Comparison of ENCODE assay signal across 8 cellular contexts in the genomic region with DNA sequence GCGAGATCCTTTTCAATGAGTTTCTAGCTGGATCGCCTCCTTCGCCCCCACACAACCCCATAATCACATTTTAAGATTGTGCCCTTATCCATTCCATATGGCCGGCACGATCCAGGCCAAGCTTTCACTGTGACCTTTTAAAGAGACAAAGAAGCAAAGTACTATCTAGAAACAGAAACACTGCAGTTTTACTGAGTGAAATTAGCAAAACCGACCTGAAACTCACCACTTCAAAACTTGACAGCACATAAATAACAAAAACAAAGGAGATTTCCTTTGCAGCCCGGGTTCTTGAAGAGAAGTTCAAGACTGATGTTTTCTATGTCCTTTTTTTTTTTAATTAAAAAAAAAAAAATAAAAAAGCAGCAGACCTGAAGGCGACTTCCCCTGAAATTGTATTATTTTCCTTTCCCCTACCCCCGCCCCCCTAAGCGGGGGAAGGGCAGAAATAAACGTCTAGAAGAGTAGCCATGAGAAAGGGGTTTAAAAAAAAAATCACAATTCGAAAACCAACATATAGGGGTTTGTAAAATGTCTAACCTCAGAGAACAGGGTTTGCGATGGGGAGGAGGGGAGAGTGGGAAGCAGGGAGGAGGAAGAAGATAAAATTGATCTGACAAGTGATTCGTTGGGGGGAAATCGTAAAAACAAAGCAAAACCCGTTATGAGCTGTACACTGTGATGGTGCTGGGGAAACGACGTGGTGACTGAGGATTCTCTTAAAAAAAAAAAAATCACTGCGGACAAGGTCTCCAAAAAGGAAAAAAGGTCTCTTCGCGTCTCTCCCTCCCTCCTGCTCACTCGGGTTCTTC. TPM values are rescaled to one million over a fixed set of nuclear protein-coding genes. Genes with fewer than 3 reads are reported as not detected.
DNase-seq lines count a peak whose midpoint lies in the region; ATAC-seq and TF ChIP-seq lines count a peak whose summit lies in the region.

No MANE protein-coding gene starts in this region.

- H3F3A ChIP-seq in neural progenitor cell (ENCODE audit: low read depth), result peaks cover 22% of the 10 kb centered on the region

- H3K4me1 ChIP-seq in A673 (ENCODE audit: insufficient read depth, low read length, poor library complexity, severe bottlenecking), result peaks cover 4% of the 10 kb centered on the region
- peaks cover 14% of the 10 kb centered on the region for H3K4me1 ChIP-seq in neural progenitor cell

- H3K4me1 Mint-ChIP-seq in activated naive CD4-positive, alpha-beta T cell treated with anti-CD3 and anti-CD28 coated beads for 36 hours (ENCODE audit: low read depth), result peaks cover 76% of the 10 kb centered on the region
- peaks cover 15% of the 10 kb centered on the region for H3K4me1 Mint-ChIP-seq in neural progenitor cell

- no peaks in the 10 kb centered on the region for H3K9me3 Mint-ChIP-seq in activated naive CD4-positive, alpha-beta T cell treated with anti-CD3 and anti-CD28 coated beads for 36 hours
- H3K9me3 Mint-ChIP-seq in neural progenitor cell, result no peaks in the 10 kb centered on the region

- peaks cover 7% of the 10 kb centered on the region for H4K20me1 ChIP-seq in neural progenitor cell (ENCODE audit: low read depth)

- TF ChIP-seq CTCF in A673 (conservative IDR thresholded peaks at IDR 0.05; ENCODE audit: low read depth, low read length), result no peak
- no peak for TF ChIP-seq CTCF in GM13977 (IDR thresholded peaks at IDR 0.05; ENCODE audit: extremely low read depth, insufficient read depth, missing control alignments)
- TF ChIP-seq CTCF in neural progenitor cell (IDR thresholded peaks at IDR 0.05), result no peak

- no peaks in the 10 kb centered on the region for H3K36me3 ChIP-seq in A673 (ENCODE audit: insufficient read depth, low read length, poor library complexity, severe bottlenecking)
- no peaks in the 10 kb centered on the region for H3K36me3 ChIP-seq in neural progenitor cell

- peaks cover 22% of the 10 kb centered on the region for H3K79me2 ChIP-seq in neural progenitor cell (ENCODE audit: low read depth)

- peak overlapping the region; percentile 86 for H3K4me3 Mint-ChIP-seq in activated naive CD4-positive, alpha-beta T cell treated with anti-CD3 and anti-CD28 coated beads for 36 hours
- H3K4me3 Mint-ChIP-seq in neural progenitor cell, result peak overlapping the region; percentile 93

- in situ Hi-C loops in GM13977 (cut with MboI; ENCODE audit: low pct_unique_long_range_greater_than_20kb, low sequenced_read_pairs, unreplicated experiment), result no loop called here

- ATAC-seq in HG02840 (IDR thresholded peaks at IDR 0.05; ENCODE audit: low FRiP score, unreplicated experiment), result peak; percentile 86

- H3K9ac ChIP-seq in neural progenitor cell, result peak overlapping the region; percentile 14

- CTCF ChIA-PET in A673 (lab: Charles Lee), result no interaction called here
- CTCF ChIA-PET in activated naive CD4-positive, alpha-beta T cell treated with anti-CD3 and anti-CD28 coated beads for 36 hours (lab: Charles Lee), result interaction anchor here (0.7 kb wide), 1 partner anchor 176 kb away, joined by 3 read pairs; no protein-coding TSS in a partner anchor

- H3K4me3 ChIP-seq in A673 (ENCODE audit: low read depth, low read length, poor library complexity, severe bottlenecking), result peak overlapping the region; percentile 73
- H3K4me3 ChIP-seq in neural progenitor cell, result peak overlapping the region; percentile 95

- POLR2A ChIA-PET in A673 (lab: Charles Lee; ENCODE audit: low non-redundant PET), result no interaction called here

- no peaks in the 10 kb centered on the region for H3K9me3 ChIP-seq in A673 (ENCODE audit: low read depth, low read length, poor library complexity, severe bottlenecking)
- H3K9me3 ChIP-seq in neural progenitor cell (ENCODE audit: low read depth), result no peaks in the 10 kb centered on the region

- intact Hi-C loops in A673 (cut with micrococcal nuclease; ENCODE audit: unreplicated experiment), result no loop called here
- intact Hi-C loops in activated naive CD4-positive, alpha-beta T cell treated with anti-CD3 and anti-CD28 coated beads for 36 hours (cut with micrococcal nuclease), result loop anchor here (1.0 to 5.0 kb wide), 8 partner anchors 15 to 1911 kb away; a partner anchor contains a TSS

- H3K4me2 ChIP-seq in neural progenitor cell, result peak overlapping the region; percentile 98

- H3K27me3 Mint-ChIP-seq in activated naive CD4-positive, alpha-beta T cell treated with anti-CD3 and anti-CD28 coated beads for 36 hours (ENCODE audit: low read depth), result no peaks in the 10 kb centered on the region
- peaks cover 7% of the 10 kb centered on the region for H3K27me3 Mint-ChIP-seq in neural progenitor cell (ENCODE audit: insufficient read depth, low read depth)

- no TSS peak for BruUV-seq in A673 (replicated peaks; lab: Mats Ljungman, UMichigan)

- H3K27ac Mint-ChIP-seq in activated naive CD4-positive, alpha-beta T cell treated with anti-CD3 and anti-CD28 coated beads for 36 hours, result peak overlapping the region; percentile 98
- peak overlapping the region; percentile 78 for H3K27ac Mint-ChIP-seq in neural progenitor cell

- DNase-seq in A673 (ENCODE audit: low spot score) (peak; percentile 61), GM13977 (ENCODE audit: low spot score) (peak; percentile 39), NCI-H524 treated with DMSO at 0.1 percent for 48 hours (lab: John Stamatoyannopoulos, UW) (peak; percentile 25), globus pallidus (ENCODE audit: low spot score) (peak; percentile 66), neural progenitor cell (ENCODE audit: low spot score) (peak; percentile 41), DMS153 treated with DMSO at 0.1 percent for 48 hours (lab: John Stamatoyannopoulos, UW; ENCODE audit: unreplicated experiment) (no peak)
- peak; percentile 70 for DNase-seq in activated naive CD4-positive, alpha-beta T cell treated with anti-CD3 and anti-CD28 coated beads for 36 hours

- H3K27ac ChIP-seq in A673 (ENCODE audit: low read depth, low read length, poor library complexity, severe bottlenecking) (peak overlapping the region; percentile 70), neural progenitor cell (no peak overlapping the region)

- H3K27me3 ChIP-seq in A673 (replicated peaks; ENCODE audit: insufficient read depth, low read depth, low read length, poor library complexity), result peaks cover 16% of the 10 kb centered on the region
- H3K27me3 ChIP-seq in neural progenitor cell, result peaks cover 12% of the 10 kb centered on the region

- H3K36me3 Mint-ChIP-seq in activated naive CD4-positive, alpha-beta T cell treated with anti-CD3 and anti-CD28 coated beads for 36 hours (ENCODE audit: low read depth), result peaks cover 75% of the 10 kb centered on the region
- H3K36me3 Mint-ChIP-seq in neural progenitor cell, result peaks cover 12% of the 10 kb centered on the region

- peak overlapping the region; percentile 98 for H2AFZ ChIP-seq in neural progenitor cell (replicated peaks)

RNA-seq across cellular contexts. Expression of a gene that starts 1.5 kb away (rescaled TPM):
- total RNA-seq in A673 (2021), result 5.2 and 5.9 TPM in 2 replicates
- total RNA-seq in activated naive CD4-positive, alpha-beta T cell treated with anti-CD3 and anti-CD28 coated beads for 36 hours, result 100 to 1,000 TPM; 303 to 305 TPM
- 38.2 and 38.6 TPM in 2 replicates for total RNA-seq in neural progenitor cell (ENCODE audit: low replicate concordance)
